ENCODE assay signal across 9 cellular contexts in the genomic region with DNA sequence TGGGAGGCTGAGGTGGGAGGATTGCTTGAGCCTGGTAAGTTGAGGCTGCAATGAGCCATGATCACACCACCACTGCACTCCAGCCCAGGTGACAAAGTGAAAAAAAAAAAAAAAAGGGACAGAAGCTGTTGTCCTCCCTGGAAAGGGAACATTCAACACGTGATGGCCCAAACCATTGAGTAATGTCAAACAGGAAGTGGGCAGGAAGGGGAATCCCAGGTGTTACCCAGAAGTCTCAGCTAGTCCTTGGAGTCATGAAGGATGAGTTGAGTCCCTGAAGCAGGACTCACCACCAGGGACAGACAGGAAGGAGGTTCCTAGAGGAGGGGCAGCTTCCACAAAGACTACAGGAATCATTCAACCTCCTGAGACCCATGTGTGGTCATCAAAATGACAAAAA. TPM values are rescaled to one million over a fixed set of nuclear protein-coding genes. Genes with fewer than 3 reads are reported as not detected.
A peak's percentile ranks its signal among the peaks of the same experiment; 100 is the strongest.
DNase-seq lines count a peak whose midpoint lies in the region; ATAC-seq and FAIRE-seq lines count a peak whose summit lies in the region.
"Had no signal": no experiment of that assay in that cellular context is flagged by ENCODE, and none has a peak within 500 bp of the region (broad histone marks: within the 10 kb centered on the region; RNA-seq: fewer than 3 reads in every experiment).

No MANE protein-coding gene starts in this region.

- no peaks in the 10 kb centered on the region for H3K9me3 Mint-ChIP-seq in activated T-cell treated with anti-CD3 and anti-CD28 coated beads, Interleukin-2, amount 50 U/mL, for 24 hours
- H3K9me3 Mint-ChIP-seq in activated naive CD8-positive, alpha-beta T cell treated with anti-CD3 and anti-CD28 coated beads, Interleukin-2, amount 10 ng/mL, durations not matched to agents 7 days and 5 days: no peaks in the 10 kb centered on the region
- H3K9me3 Mint-ChIP-seq in stimulated activated naive B cell treated with anti-CD40 and anti-IgM and Interleukin-4, amounts not matched to agents 10 μg/mL and 1 μg/mL and 100 μg/mL, for 72 hours: peaks cover 3 to 4% of the 10 kb centered on the region in 2 donors

- H3K4me1 Mint-ChIP-seq in activated T-cell treated with anti-CD3 and anti-CD28 coated beads, Interleukin-2, amount 50 U/mL, for 24 hours (ENCODE audit: low read depth): peaks cover 13% of the 10 kb centered on the region
- H3K4me1 Mint-ChIP-seq in activated naive CD8-positive, alpha-beta T cell treated with anti-CD3 and anti-CD28 coated beads, Interleukin-2, amount 10 ng/mL, durations not matched to agents 7 days and 5 days: peaks cover 4% of the 10 kb centered on the region
- peaks cover 16 to 32% of the 10 kb centered on the region in 2 donors for H3K4me1 Mint-ChIP-seq in stimulated activated naive B cell treated with anti-CD40 and anti-IgM and Interleukin-4, amounts not matched to agents 10 μg/mL and 1 μg/mL and 100 μg/mL, for 72 hours

- no peak overlapping the region for H3K4me3 ChIP-seq in small intestine (ENCODE audit: low read depth in 1 of 2, low read length in 2 of 2)

- DNase-seq in activated T-cell treated with anti-CD3 and anti-CD28 coated beads, Interleukin-2, amount 50 U/mL, for 24 hours: no peak
- no peak for DNase-seq in activated T-cell treated with anti-CD3 and anti-CD28 coated beads, Interleukin-2, amount 50 U/mL, for 1 hour
- peak; percentile 73 for DNase-seq in KBM-7
- no peak for DNase-seq in activated naive CD8-positive, alpha-beta T cell treated with anti-CD3 and anti-CD28 coated beads, Interleukin-2, amount 10 ng/mL, durations not matched to agents 7 days and 5 days
- peak; percentile 56 for DNase-seq in stimulated activated naive B cell treated with anti-CD40 and anti-IgM and Interleukin-4, amounts not matched to agents 10 μg/mL and 1 μg/mL and 100 μg/mL, for 72 hours
- no peak for DNase-seq in small intestine
- DNase-seq in ureter (ENCODE audit: low spot score): no peak
- DNase-seq: NCI-H1092 treated with DMSO at 0.1 percent for 48 hours had no signal

- in situ Hi-C loops in KBM-7 (cut with MboI; ENCODE audit: low pct_unique_long_range_greater_than_20kb, low sequenced_read_pairs): no loop called here

- H3K36me3 Mint-ChIP-seq in activated T-cell treated with anti-CD3 and anti-CD28 coated beads, Interleukin-2, amount 50 U/mL, for 24 hours (ENCODE audit: low read depth): no peaks in the 10 kb centered on the region
- peaks cover 2% of the 10 kb centered on the region for H3K36me3 Mint-ChIP-seq in activated naive CD8-positive, alpha-beta T cell treated with anti-CD3 and anti-CD28 coated beads, Interleukin-2, amount 10 ng/mL, durations not matched to agents 7 days and 5 days
- H3K36me3 Mint-ChIP-seq in stimulated activated naive B cell treated with anti-CD40 and anti-IgM and Interleukin-4, amounts not matched to agents 10 μg/mL and 1 μg/mL and 100 μg/mL, for 72 hours: peaks cover 3 to 7% of the 10 kb centered on the region in 2 donors

- H3K4me1 ChIP-seq in small intestine (ENCODE audit: control insufficient read depth in 2 of 2, insufficient read depth in 1 of 2, low read depth in 1 of 2, low read length in 1 of 2): no peaks in the 10 kb centered on the region

- no peak overlapping the region for H3K27ac ChIP-seq in small intestine (ENCODE audit: low read depth in 1 of 2, low read length in 1 of 2)

- H3K27ac Mint-ChIP-seq in activated T-cell treated with anti-CD3 and anti-CD28 coated beads, Interleukin-2, amount 50 U/mL, for 24 hours: peak overlapping the region; percentile 66
- peak overlapping the region; percentile 61 for H3K27ac Mint-ChIP-seq in activated naive CD8-positive, alpha-beta T cell treated with anti-CD3 and anti-CD28 coated beads, Interleukin-2, amount 10 ng/mL, durations not matched to agents 7 days and 5 days
- peak overlapping the region; percentile 93 for H3K27ac Mint-ChIP-seq in stimulated activated naive B cell treated with anti-CD40 and anti-IgM and Interleukin-4, amounts not matched to agents 10 μg/mL and 1 μg/mL and 100 μg/mL, for 72 hours

- FAIRE-seq in small intestine (lab: Jason Lieb, UNC): no peak

- POLR2A ChIA-PET in activated naive CD8-positive, alpha-beta T cell treated with anti-CD3 and anti-CD28 coated beads, Interleukin-2, amount 10 ng/mL, durations not matched to agents 7 days and 5 days (lab: Charles Lee): interaction anchor here (0.6 kb wide), 1 partner anchor 292 kb away, joined by 5 read pairs; no protein-coding TSS in a partner anchor

- H3K27me3 Mint-ChIP-seq in activated T-cell treated with anti-CD3 and anti-CD28 coated beads, Interleukin-2, amount 50 U/mL, for 24 hours: no peaks in the 10 kb centered on the region
- peaks cover 12% of the 10 kb centered on the region for H3K27me3 Mint-ChIP-seq in activated naive CD8-positive, alpha-beta T cell treated with anti-CD3 and anti-CD28 coated beads, Interleukin-2, amount 10 ng/mL, durations not matched to agents 7 days and 5 days
- no peaks in the 10 kb centered on the region for H3K27me3 Mint-ChIP-seq in stimulated activated naive B cell treated with anti-CD40 and anti-IgM and Interleukin-4, amounts not matched to agents 10 μg/mL and 1 μg/mL and 100 μg/mL, for 72 hours

- no peaks in the 10 kb centered on the region for H3K27me3 ChIP-seq in small intestine (ENCODE audit: control insufficient read depth in 2 of 2, insufficient read depth in 2 of 2, low read length in 2 of 2)

- no peaks in the 10 kb centered on the region for H3K36me3 ChIP-seq in small intestine (ENCODE audit: control insufficient read depth in 2 of 2, insufficient read depth in 2 of 2, low read length in 2 of 2)

- H3K4me3 Mint-ChIP-seq in activated T-cell treated with anti-CD3 and anti-CD28 coated beads, Interleukin-2, amount 50 U/mL, for 24 hours: no peak overlapping the region
- peak overlapping the region; percentile 55 for H3K4me3 Mint-ChIP-seq in activated naive CD8-positive, alpha-beta T cell treated with anti-CD3 and anti-CD28 coated beads, Interleukin-2, amount 10 ng/mL, durations not matched to agents 7 days and 5 days
- H3K4me3 Mint-ChIP-seq in stimulated activated naive B cell treated with anti-CD40 and anti-IgM and Interleukin-4, amounts not matched to agents 10 μg/mL and 1 μg/mL and 100 μg/mL, for 72 hours: peak overlapping the region in 1 of 2 donors; percentile 57

- WGBS in small intestine, 3 donors: 0 to 24% (median 15%) methylated on average over 1 of the region's 1 CpG

- no peak for ATAC-seq in activated naive CD8-positive, alpha-beta T cell treated with anti-CD3 and anti-CD28 coated beads, Interleukin-2, amount 10 ng/mL, durations not matched to agents 7 days and 5 days (ENCODE audit: low read depth)
- ATAC-seq in stimulated activated naive B cell treated with anti-CD40 and anti-IgM and Interleukin-4, amounts not matched to agents 10 μg/mL and 1 μg/mL and 100 μg/mL, for 72 hours (replicated peaks): peak; percentile 82 to 85
- ATAC-seq in HG03025 (IDR thresholded peaks at IDR 0.05; ENCODE audit: low FRiP score, unreplicated experiment): no peak

- H3K9me3 ChIP-seq in small intestine (ENCODE audit: control insufficient read depth, low read depth): no peaks in the 10 kb centered on the region

RNA-seq across cellular contexts. Expression of gene CMIP, which starts 19.8 kb away (rescaled TPM):
- 10 to 100 TPM; 65.4 to 76.7 TPM for total RNA-seq in activated naive CD8-positive, alpha-beta T cell treated with anti-CD3 and anti-CD28 coated beads, Interleukin-2, amount 10 ng/mL, durations not matched to agents 7 days and 5 days
- 10 to 100 TPM; 43.8 to 74.7 (median 43.9) TPM for polyA plus RNA-seq in small intestine
- 98.0 TPM for total RNA-seq in ureter

Comparison
In these comparisons a context has a peak if more than half of its experiments do, and no peak if none do; other contexts are left out.
1. DNase-seq: peak in KBM-7 (single experiment) and stimulated activated naive B cell treated with anti-CD40 and anti-IgM and Interleukin-4, amounts not matched to agents 10 μg/mL and 1 μg/mL and 100 μg/mL, for 72 hours (single experiment); none in activated T-cell treated with anti-CD3 and anti-CD28 coated beads, Interleukin-2, amount 50 U/mL, for 24 hours (single experiment), activated T-cell treated with anti-CD3 and anti-CD28 coated beads, Interleukin-2, amount 50 U/mL, for 1 hour (single experiment), activated naive CD8-positive, alpha-beta T cell treated with anti-CD3 and anti-CD28 coated beads, Interleukin-2, amount 10 ng/mL, durations not matched to agents 7 days and 5 days (single experiment), small intestine (single experiment) and ureter (single experiment).
2. ATAC-seq: peak in stimulated activated naive B cell treated with anti-CD40 and anti-IgM and Interleukin-4, amounts not matched to agents 10 μg/mL and 1 μg/mL and 100 μg/mL, for 72 hours (2 of 2); none in activated naive CD8-positive, alpha-beta T cell treated with anti-CD3 and anti-CD28 coated beads, Interleukin-2, amount 10 ng/mL, durations not matched to agents 7 days and 5 days (single experiment) and HG03025 (single experiment).
3. Peak in every context shown above with its lines, with median percentiles within 50 percentile points of each other: H3K27ac Mint-ChIP-seq.